In the genomic region with DNA sequence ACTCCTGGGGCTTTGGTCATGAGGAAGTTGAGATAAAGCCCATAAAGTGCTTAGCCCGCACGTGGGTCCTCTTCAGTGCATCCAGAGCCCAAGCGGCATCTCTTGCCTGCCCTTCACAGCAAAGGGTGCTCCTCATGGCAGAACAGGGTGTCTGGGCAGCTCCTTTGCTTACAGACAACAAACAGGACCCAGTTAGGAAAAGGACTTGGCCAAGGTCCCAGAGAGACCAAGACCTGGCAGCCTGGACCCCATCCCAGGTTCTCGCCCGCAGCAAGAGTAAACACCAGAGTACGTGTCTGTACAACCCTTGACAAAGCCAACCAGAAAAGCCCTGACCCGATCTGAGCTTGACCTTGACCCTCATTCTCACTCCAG, we compare ENCODE assay signal across 17 cellular contexts. TPM values are rescaled to one million over a fixed set of nuclear protein-coding genes. Genes with fewer than 3 reads are reported as not detected.
DNase-seq lines count a peak whose midpoint lies in the region; ATAC-seq and TF ChIP-seq lines count a peak whose summit lies in the region.
"Had no signal": no experiment of that assay in that cellular context is flagged by ENCODE, and none has a peak within 500 bp of the region (broad histone marks: within the 10 kb centered on the region; RNA-seq: fewer than 3 reads in every experiment).

No MANE protein-coding gene starts in this region.

- H3K27ac ChIP-seq in PC-3 (ENCODE audit: low read length), result no peak overlapping the region
- H3K27ac ChIP-seq: vagina had no signal

- TF ChIP-seq CTCF in GM13976 (IDR thresholded peaks at IDR 0.05; ENCODE audit: borderline replicate concordance, control extremely low read depth, extremely low read depth, insufficient read depth, missing control alignments) (no peak), PC-3 (conservative IDR thresholded peaks at IDR 0.05; ENCODE audit: low read depth, low read length) (no peak), progenitor cell of endocrine pancreas (IDR thresholded peaks at IDR 0.05; ENCODE audit: unreplicated experiment) (no peak)

- H2AFZ ChIP-seq in PC-3 (ENCODE audit: low read length), result no peak overlapping the region

- H3K4me1 Mint-ChIP-seq in progenitor cell of endocrine pancreas (ENCODE audit: low read depth), result peaks cover 9% of the 10 kb centered on the region

- no peaks in the 10 kb centered on the region for H3K9me3 Mint-ChIP-seq in progenitor cell of endocrine pancreas (ENCODE audit: low read depth)

- H3K4me3 ChIP-seq in PC-3 (ENCODE audit: low read length), result no peak overlapping the region
- H3K4me3 ChIP-seq: mucosa of descending colon, vagina had no signal

- H3K4me1 ChIP-seq in PC-3 (ENCODE audit: insufficient read depth, low read length), result no peaks in the 10 kb centered on the region

- BruUV-seq in PC-3 (replicated peaks; lab: Mats Ljungman, UMichigan), result TSS peak; percentile 15

- H3K27ac Mint-ChIP-seq in progenitor cell of endocrine pancreas, result peak overlapping the region; percentile 79

- no peaks in the 10 kb centered on the region for H3K36me3 Mint-ChIP-seq in progenitor cell of endocrine pancreas (ENCODE audit: insufficient read depth)

- in situ Hi-C loops in GM13976 (cut with MboI; ENCODE audit: low sequenced_read_pairs, unreplicated experiment), result no loop called here

- no peaks in the 10 kb centered on the region for H3K36me3 ChIP-seq in PC-3 (ENCODE audit: low read depth, low read length)
- H3K36me3 ChIP-seq: vagina had no signal

- H3K27me3 ChIP-seq in PC-3 (ENCODE audit: low read length), result no peaks in the 10 kb centered on the region
- H3K27me3 ChIP-seq: vagina had no signal

- H3K4me3 Mint-ChIP-seq in progenitor cell of endocrine pancreas (ENCODE audit: low read depth), result no peak overlapping the region

- H3K27me3 Mint-ChIP-seq in progenitor cell of endocrine pancreas, result peaks cover 59% of the 10 kb centered on the region

- H3K9ac ChIP-seq in PC-3 (ENCODE audit: low read length), result no peak overlapping the region

- no peak for ATAC-seq in PC-3
- ATAC-seq in left ventricle myocardium superior, result peak; percentile 64
- ATAC-seq in HG03196 (IDR thresholded peaks at IDR 0.05; ENCODE audit: unreplicated experiment), result no peak
- ATAC-seq in GM18873 (IDR thresholded peaks at IDR 0.05; ENCODE audit: low FRiP score, unreplicated experiment), result no peak
- ATAC-seq: mucosa of descending colon; stimulated activated naive CD8-positive, alpha-beta T cell treated with anti-CD3 and anti-CD28 coated beads, Interleukin-15, Interleukin-2, amounts not matched to agents 100 U/mL and 50 U/mL, for 24 hours had no signal

- CTCF ChIA-PET in PC-3 (lab: Charles Lee), result no interaction called here

- H3K9me3 ChIP-seq in PC-3 (ENCODE audit: low read length), result no peaks in the 10 kb centered on the region
- H3K9me3 ChIP-seq: mucosa of descending colon, vagina had no signal

- DNase-seq in GM13976 (ENCODE audit: low spot score) (peak; percentile 16), PC-3 (no peak), left ventricle myocardium superior (peak; percentile 73), progenitor cell of endocrine pancreas (ENCODE audit: low spot score, unreplicated experiment) (no peak), Kasumi-1 (lab: John Stamatoyannopoulos, UW) (no peak)
- no peak for DNase-seq in activated CD4-positive, alpha-beta T cell treated with anti-CD3 and anti-CD28 coated beads for 4 hours
- DNase-seq: activated naive CD4-positive, alpha-beta T cell; DMS 273 treated with DMSO at 0.1 percent for 48 hours; erythroblast; glutamatergic neuron; occipital lobe; stimulated activated naive CD8-positive, alpha-beta T cell treated with anti-CD3 and anti-CD28 coated beads, Interleukin-15, Interleukin-2, amounts not matched to agents 100 U/mL and 50 U/mL, for 24 hours; T-helper 1 cell had no signal

- no peaks in the 10 kb centered on the region for H4K20me1 ChIP-seq in PC-3 (ENCODE audit: low read length)

- H3K9me2 ChIP-seq in PC-3 (replicated peaks; ENCODE audit: low read length), result no peaks in the 10 kb centered on the region

- POLR2A ChIA-PET in PC-3 (lab: Charles Lee; ENCODE audit: unreplicated experiment), result no interaction called here

- H3K79me2 ChIP-seq in PC-3 (ENCODE audit: low read length), result no peaks in the 10 kb centered on the region

- H3K4me2 ChIP-seq in PC-3 (ENCODE audit: low read length), result no peak overlapping the region

- H3F3A ChIP-seq in PC-3 (ENCODE audit: low read length, unreplicated experiment), result no peaks in the 10 kb centered on the region

- intact Hi-C loops in PC-3 (cut with micrococcal nuclease), result no loop called here
- intact Hi-C loops in left ventricle myocardium superior (cut with micrococcal nuclease), result no loop called here

RNA-seq across cellular contexts. Expression of a gene that starts 27.0 kb away (rescaled TPM):
- total RNA-seq in PC-3 (2014; rRNA removed) (30.1 and 36.3 TPM in 2 replicates), left ventricle myocardium superior (33.1 TPM), progenitor cell of endocrine pancreas (3.5 and 3.7 TPM in 2 replicates)

RNA-seq across cellular contexts. Expression of a gene that starts 34.7 kb away (rescaled TPM):
- total RNA-seq in PC-3 (2014; rRNA removed) (0.52 and 0.66 TPM in 2 replicates), left ventricle myocardium superior (0.74 TPM), progenitor cell of endocrine pancreas (0.50 and 0.53 TPM in 2 replicates)

RNA-seq across cellular contexts. Expression of a gene that starts 51.2 kb away (rescaled TPM):
- not detected in 2 replicates for total RNA-seq in PC-3 (2014; rRNA removed)
- 0.10 TPM for total RNA-seq in left ventricle myocardium superior
- 1.9 TPM in 2 replicates for total RNA-seq in progenitor cell of endocrine pancreas
- total RNA-seq: vagina had no signal

RNA-seq across cellular contexts. Expression of a gene that starts 54.1 kb away (rescaled TPM):
- total RNA-seq in PC-3 (2014; rRNA removed), result not detected in 2 replicates
- total RNA-seq in left ventricle myocardium superior, result not detected
- not detected in 2 replicates for total RNA-seq in progenitor cell of endocrine pancreas
- total RNA-seq: mucosa of descending colon, occipital lobe, vagina had no signal

Comparison
In these comparisons a context has a peak if more than half of its experiments do, and no peak if none do; other contexts are left out.
1. DNase-seq: peak in GM13976 (single experiment) and left ventricle myocardium superior (single experiment); none in PC-3 (single experiment), progenitor cell of endocrine pancreas (single experiment), Kasumi-1 (0 of 2) and activated CD4-positive, alpha-beta T cell treated with anti-CD3 and anti-CD28 coated beads for 4 hours (0 of 2).